8 cellular contexts compared by ENCODE assay signal in the genomic region with DNA sequence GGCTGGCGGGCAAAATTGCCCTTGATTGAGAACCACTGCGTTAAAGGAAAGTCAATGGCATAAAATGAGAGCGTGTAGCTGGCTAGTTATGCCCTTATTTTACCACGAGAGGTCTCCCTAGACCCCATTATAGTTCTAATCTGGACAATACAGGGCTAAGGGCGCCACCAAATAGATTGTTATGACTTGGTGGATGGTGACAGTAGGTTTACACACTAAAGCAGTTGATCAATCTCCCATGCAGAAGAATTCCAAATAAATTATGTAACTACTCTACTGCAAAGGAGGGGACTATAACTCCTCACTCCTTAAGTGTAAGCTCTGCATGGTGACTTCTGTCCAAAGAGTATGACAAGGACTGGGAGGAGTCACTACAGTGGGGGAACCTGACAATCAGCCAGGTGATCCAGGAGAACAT. TPM values are rescaled to one million over a fixed set of nuclear protein-coding genes. Genes with fewer than 3 reads are reported as not detected.
A peak's percentile ranks its signal among the peaks of the same experiment; 100 is the strongest.
DNase-seq lines count a peak whose midpoint lies in the region; ATAC-seq and TF ChIP-seq lines count a peak whose summit lies in the region.

No MANE protein-coding gene starts in this region.

- peaks cover 0 to 4% (median 3%) of the 10 kb centered on the region in 4 donors for H3K4me1 Mint-ChIP-seq in CD4-positive, CD25-positive, alpha-beta regulatory T cell

- H3K4me3 Mint-ChIP-seq in CD4-positive, CD25-positive, alpha-beta regulatory T cell = no peak overlapping the region

- H3K36me3 Mint-ChIP-seq in CD4-positive, CD25-positive, alpha-beta regulatory T cell = no peaks in the 10 kb centered on the region

- peak; percentile 84 for TF ChIP-seq CTCF in RWPE2 (IDR thresholded peaks at IDR 0.05; ENCODE audit: poor library complexity, severe bottlenecking)
- TF ChIP-seq CTCF in astrocyte of the spinal cord (IDR thresholded peaks at IDR 0.05; ENCODE audit: low read depth, low read length) = peak; percentile 69

- H3K27me3 ChIP-seq in CD4-positive, CD25-positive, alpha-beta regulatory T cell (ENCODE audit: control insufficient read depth, insufficient read depth, low read length) = no peaks in the 10 kb centered on the region
- H3K27me3 ChIP-seq in RWPE2 (ENCODE audit: insufficient read depth, poor library complexity, severe bottlenecking) = no peaks in the 10 kb centered on the region

- no peaks in the 10 kb centered on the region for H3K36me3 ChIP-seq in CD4-positive, CD25-positive, alpha-beta regulatory T cell (ENCODE audit: control insufficient read depth, insufficient read depth, low read length)
- H3K36me3 ChIP-seq in RWPE2 (ENCODE audit: low read depth) = no peaks in the 10 kb centered on the region

- DNase-seq in CD4-positive, CD25-positive, alpha-beta regulatory T cell = peak; percentile 23 to 80 (median 72)
- DNase-seq in NCI-H1048 (lab: John Stamatoyannopoulos, UW) = peak; percentile 18
- no peak for DNase-seq in RWPE2 (ENCODE audit: low spot score)
- DNase-seq in astrocyte of the spinal cord (ENCODE audit: low read depth, low spot score) = peak; percentile 42
- DNase-seq in hippocampal formation (lab: John Stamatoyannopoulos, UW) = peak; percentile 27 to 85
- DNase-seq in sciatic nerve (ENCODE audit: low spot score) = no peak

- H3K27me3 Mint-ChIP-seq in CD4-positive, CD25-positive, alpha-beta regulatory T cell = peaks cover 4% of the 10 kb centered on the region

- in situ Hi-C loops in astrocyte of the spinal cord (cut with HindIII; ENCODE audit: low sequenced_read_pairs) = no loop called here

- H3K9me3 ChIP-seq in CD4-positive, CD25-positive, alpha-beta regulatory T cell (ENCODE audit: control insufficient read depth in 2 of 2, low read length in 2 of 2) = no peaks in the 10 kb centered on the region
- no peaks in the 10 kb centered on the region for H3K9me3 ChIP-seq in RWPE2 (ENCODE audit: severe bottlenecking)

- no peak overlapping the region for H3K27ac ChIP-seq in CD4-positive, CD25-positive, alpha-beta regulatory T cell (ENCODE audit: insufficient read depth, low read length, poor library complexity, severe bottlenecking)
- no peak overlapping the region for H3K27ac ChIP-seq in RWPE2 (ENCODE audit: poor library complexity, severe bottlenecking)

- intact Hi-C loops in sciatic nerve (cut with DNase I) = loop anchor here (5.0 kb wide), 1 partner anchor 131 kb away; no protein-coding TSS in a partner anchor

- peak overlapping the region in 1 of 3 donors; percentile 9 for H3K27ac Mint-ChIP-seq in CD4-positive, CD25-positive, alpha-beta regulatory T cell

- H3K9me3 Mint-ChIP-seq in CD4-positive, CD25-positive, alpha-beta regulatory T cell = peaks cover 0 to 1% (median 0%) of the 10 kb centered on the region in 7 donors

- no peak overlapping the region for H3K4me3 ChIP-seq in CD4-positive, CD25-positive, alpha-beta regulatory T cell (ENCODE audit: low read depth, low read length)
- no peak overlapping the region for H3K4me3 ChIP-seq in RWPE2 (ENCODE audit: severe bottlenecking)
- H3K4me3 ChIP-seq in astrocyte of the spinal cord (ENCODE audit: low read depth, low read length) = no peak overlapping the region

- peak; percentile 81 to 89 for ATAC-seq in CD4-positive, CD25-positive, alpha-beta regulatory T cell (ENCODE audit: low read depth in 2 of 2)
- ATAC-seq in GM19468 (IDR thresholded peaks at IDR 0.05; ENCODE audit: extremely low read depth, unreplicated experiment) = peak; percentile 58
- ATAC-seq in RWPE2 (ENCODE audit: low read depth) = peak; percentile 91
- ATAC-seq in sciatic nerve = peak; percentile 95
- ATAC-seq in GM19035 (IDR thresholded peaks at IDR 0.05; ENCODE audit: unreplicated experiment) = no peak

- no peaks in the 10 kb centered on the region for H3K4me1 ChIP-seq in CD4-positive, CD25-positive, alpha-beta regulatory T cell (ENCODE audit: control insufficient read depth, insufficient read depth, low read length, poor library complexity, severe bottlenecking)
- H3K4me1 ChIP-seq in RWPE2 (ENCODE audit: insufficient read depth, poor library complexity, severe bottlenecking) = no peaks in the 10 kb centered on the region

RNA-seq across cellular contexts. Expression of gene YPEL2, which starts 20.4 kb away (rescaled TPM):
- 64.3 TPM for total RNA-seq in CD4-positive, CD25-positive, alpha-beta regulatory T cell
- 10 to 100 TPM; 35.7 to 45.7 (median 41.2) TPM for polyA plus RNA-seq in CD4-positive, CD25-positive, alpha-beta regulatory T cell
- 55.1 TPM for total RNA-seq in sciatic nerve

Comparison
In these comparisons a context has a peak if more than half of its experiments do, and no peak if none do; other contexts are left out.
1. DNase-seq: peak in CD4-positive, CD25-positive, alpha-beta regulatory T cell (3 of 3), NCI-H1048 (single experiment), astrocyte of the spinal cord (single experiment) and hippocampal formation (2 of 2); none in RWPE2 (single experiment) and sciatic nerve (single experiment).